2 cellular contexts compared by ENCODE assay signal in the genomic region with DNA sequence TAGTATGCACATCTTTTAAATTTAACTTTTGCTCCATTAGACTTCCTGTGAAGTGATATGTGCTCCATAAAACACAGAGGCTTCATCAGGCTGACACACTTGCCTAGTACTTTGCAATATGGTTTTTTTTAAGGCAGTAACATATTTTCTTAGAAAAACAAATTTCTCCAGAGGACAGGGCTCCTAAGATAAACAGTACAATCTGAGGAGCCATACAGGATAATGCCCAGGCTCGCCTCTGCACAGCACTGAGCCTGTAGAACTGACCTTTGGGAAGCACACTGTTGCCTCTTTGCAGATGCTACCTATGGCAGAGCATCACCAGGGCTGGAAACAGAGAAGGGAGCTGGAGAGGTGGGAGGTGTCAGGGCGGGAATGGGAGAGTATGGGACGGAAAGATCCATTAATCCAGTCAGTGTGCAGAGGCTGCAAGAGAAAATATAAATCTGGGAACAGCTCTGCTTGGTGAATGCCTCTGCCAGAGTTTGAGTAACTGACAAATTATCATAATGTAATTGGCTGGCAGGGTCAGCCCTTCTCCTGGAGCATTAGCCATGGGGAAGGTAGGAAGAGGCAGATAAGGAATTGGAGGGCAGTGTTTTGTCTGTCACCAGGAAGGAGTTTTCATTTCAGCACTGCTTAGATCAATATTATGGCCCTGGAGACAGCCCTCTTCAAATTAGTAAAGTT.
TF ChIP-seq lines count a peak whose summit lies in the region.

No MANE protein-coding gene starts in this region.

TF ChIP-seq in SK-N-SH, 30 proteins besides CTCF, POLR2A, EP300 and RAD21:
- peak; percentile 12 for TF ChIP-seq CHD2 (IDR thresholded peaks at IDR 0.05; ENCODE audit: low read length, partially characterized antibody)
- peak; percentile 60; the same call in 1 of the 2 replicates for TF ChIP-seq FOXJ3 (CRISPR knock-in tag; IDR thresholded peaks at IDR 0.05)
- TF ChIP-seq, protein P1, sequence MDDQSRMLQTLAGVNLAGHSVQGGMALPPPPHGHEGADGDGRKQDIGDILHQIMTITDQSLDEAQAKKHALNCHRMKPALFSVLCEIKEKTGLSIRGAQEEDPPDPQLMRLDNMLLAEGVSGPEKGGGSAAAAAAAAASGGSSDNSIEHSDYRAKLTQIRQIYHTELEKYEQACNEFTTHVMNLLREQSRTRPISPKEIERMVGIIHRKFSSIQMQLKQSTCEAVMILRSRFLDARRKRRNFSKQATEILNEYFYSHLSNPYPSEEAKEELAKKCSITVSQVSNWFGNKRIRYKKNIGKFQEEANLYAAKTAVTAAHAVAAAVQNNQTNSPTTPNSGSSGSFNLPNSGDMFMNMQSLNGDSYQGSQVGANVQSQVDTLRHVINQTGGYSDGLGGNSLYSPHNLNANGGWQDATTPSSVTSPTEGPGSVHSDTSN (IDR thresholded peaks at IDR 0.05): no peak
- TF ChIP-seq RCOR1 (IDR thresholded peaks at IDR 0.05; ENCODE audit: low read length): peak; percentile 62; the same call in 1 of the 2 replicates
- no peak for TF ChIP-seq FOSL2 (IDR thresholded peaks at IDR 0.05; ENCODE audit: borderline replicate concordance, low read depth)
- peak; percentile 81 for TF ChIP-seq GATA2 (CRISPR knock-in tag; IDR thresholded peaks at IDR 0.05)
- no peak for TF ChIP-seq MEF2A (IDR thresholded peaks at IDR 0.05; ENCODE audit: borderline replicate concordance, low read depth)

TF ChIP-seq in SK-N-SH treated with all-trans-retinoic acid at 6 μM for 48 hours, 23 proteins besides CTCF, POLR2A, EP300 and RAD21:
- TF ChIP-seq ARNTL (CRISPR knock-in tag; IDR thresholded peaks at IDR 0.05; ENCODE audit: borderline replicate concordance, low read depth) (no peak), CSDC2 (CRISPR knock-in tag; IDR thresholded peaks at IDR 0.05) (no peak), OSR1 (CRISPR knock-in tag; IDR thresholded peaks at IDR 0.05) (no peak), TOX (CRISPR knock-in tag; IDR thresholded peaks at IDR 0.05; ENCODE audit: borderline replicate concordance) (no peak), ZNF565 (CRISPR knock-in tag; conservative IDR thresholded peaks at IDR 0.05; ENCODE audit: low read depth) (no peak), ZNF8 (CRISPR knock-in tag; IDR thresholded peaks at IDR 0.05) (no peak), ESRRG (CRISPR knock-in tag; IDR thresholded peaks at IDR 0.05) (no peak), ZNF70 (CRISPR knock-in tag; IDR thresholded peaks at IDR 0.05) (no peak), ZFP3 (CRISPR knock-in tag; IDR thresholded peaks at IDR 0.05) (no peak), SNAI2 (CRISPR knock-in tag; IDR thresholded peaks at IDR 0.05) (no peak), GLIS3 (CRISPR knock-in tag; IDR thresholded peaks at IDR 0.05) (no peak), BACH2 (CRISPR knock-in tag; IDR thresholded peaks at IDR 0.05; ENCODE audit: borderline replicate concordance) (no peak), TCF4 (CRISPR knock-in tag; IDR thresholded peaks at IDR 0.05; ENCODE audit: borderline replicate concordance) (no peak), RARB (CRISPR knock-in tag; IDR thresholded peaks at IDR 0.05) (no peak)
- TF ChIP-seq, protein P2, sequence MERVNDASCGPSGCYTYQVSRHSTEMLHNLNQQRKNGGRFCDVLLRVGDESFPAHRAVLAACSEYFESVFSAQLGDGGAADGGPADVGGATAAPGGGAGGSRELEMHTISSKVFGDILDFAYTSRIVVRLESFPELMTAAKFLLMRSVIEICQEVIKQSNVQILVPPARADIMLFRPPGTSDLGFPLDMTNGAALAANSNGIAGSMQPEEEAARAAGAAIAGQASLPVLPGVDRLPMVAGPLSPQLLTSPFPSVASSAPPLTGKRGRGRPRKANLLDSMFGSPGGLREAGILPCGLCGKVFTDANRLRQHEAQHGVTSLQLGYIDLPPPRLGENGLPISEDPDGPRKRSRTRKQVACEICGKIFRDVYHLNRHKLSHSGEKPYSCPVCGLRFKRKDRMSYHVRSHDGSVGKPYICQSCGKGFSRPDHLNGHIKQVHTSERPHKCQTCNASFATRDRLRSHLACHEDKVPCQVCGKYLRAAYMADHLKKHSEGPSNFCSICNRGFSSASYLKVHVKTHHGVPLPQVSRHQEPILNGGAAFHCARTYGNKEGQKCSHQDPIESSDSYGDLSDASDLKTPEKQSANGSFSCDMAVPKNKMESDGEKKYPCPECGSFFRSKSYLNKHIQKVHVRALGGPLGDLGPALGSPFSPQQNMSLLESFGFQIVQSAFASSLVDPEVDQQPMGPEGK (CRISPR knock-in tag; IDR thresholded peaks at IDR 0.05; ENCODE audit: borderline replicate concordance): no peak
- TF ChIP-seq, protein P3, sequence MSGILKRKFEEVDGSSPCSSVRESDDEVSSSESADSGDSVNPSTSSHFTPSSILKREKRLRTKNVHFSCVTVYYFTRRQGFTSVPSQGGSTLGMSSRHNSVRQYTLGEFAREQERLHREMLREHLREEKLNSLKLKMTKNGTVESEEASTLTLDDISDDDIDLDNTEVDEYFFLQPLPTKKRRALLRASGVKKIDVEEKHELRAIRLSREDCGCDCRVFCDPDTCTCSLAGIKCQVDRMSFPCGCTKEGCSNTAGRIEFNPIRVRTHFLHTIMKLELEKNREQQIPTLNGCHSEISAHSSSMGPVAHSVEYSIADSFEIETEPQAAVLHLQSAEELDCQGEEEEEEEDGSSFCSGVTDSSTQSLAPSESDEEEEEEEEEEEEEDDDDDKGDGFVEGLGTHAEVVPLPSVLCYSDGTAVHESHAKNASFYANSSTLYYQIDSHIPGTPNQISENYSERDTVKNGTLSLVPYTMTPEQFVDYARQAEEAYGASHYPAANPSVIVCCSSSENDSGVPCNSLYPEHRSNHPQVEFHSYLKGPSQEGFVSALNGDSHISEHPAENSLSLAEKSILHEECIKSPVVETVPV (CRISPR knock-in tag; IDR thresholded peaks at IDR 0.05): no peak
- TF ChIP-seq, protein P4, sequence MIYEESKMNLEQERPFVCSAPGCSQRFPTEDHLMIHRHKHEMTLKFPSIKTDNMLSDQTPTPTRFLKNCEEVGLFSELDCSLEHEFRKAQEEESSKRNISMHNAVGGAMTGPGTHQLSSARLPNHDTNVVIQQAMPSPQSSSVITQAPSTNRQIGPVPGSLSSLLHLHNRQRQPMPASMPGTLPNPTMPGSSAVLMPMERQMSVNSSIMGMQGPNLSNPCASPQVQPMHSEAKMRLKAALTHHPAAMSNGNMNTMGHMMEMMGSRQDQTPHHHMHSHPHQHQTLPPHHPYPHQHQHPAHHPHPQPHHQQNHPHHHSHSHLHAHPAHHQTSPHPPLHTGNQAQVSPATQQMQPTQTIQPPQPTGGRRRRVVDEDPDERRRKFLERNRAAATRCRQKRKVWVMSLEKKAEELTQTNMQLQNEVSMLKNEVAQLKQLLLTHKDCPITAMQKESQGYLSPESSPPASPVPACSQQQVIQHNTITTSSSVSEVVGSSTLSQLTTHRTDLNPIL (CRISPR knock-in tag; IDR thresholded peaks at IDR 0.05; ENCODE audit: low read depth): no peak
- TF ChIP-seq, protein P5, sequence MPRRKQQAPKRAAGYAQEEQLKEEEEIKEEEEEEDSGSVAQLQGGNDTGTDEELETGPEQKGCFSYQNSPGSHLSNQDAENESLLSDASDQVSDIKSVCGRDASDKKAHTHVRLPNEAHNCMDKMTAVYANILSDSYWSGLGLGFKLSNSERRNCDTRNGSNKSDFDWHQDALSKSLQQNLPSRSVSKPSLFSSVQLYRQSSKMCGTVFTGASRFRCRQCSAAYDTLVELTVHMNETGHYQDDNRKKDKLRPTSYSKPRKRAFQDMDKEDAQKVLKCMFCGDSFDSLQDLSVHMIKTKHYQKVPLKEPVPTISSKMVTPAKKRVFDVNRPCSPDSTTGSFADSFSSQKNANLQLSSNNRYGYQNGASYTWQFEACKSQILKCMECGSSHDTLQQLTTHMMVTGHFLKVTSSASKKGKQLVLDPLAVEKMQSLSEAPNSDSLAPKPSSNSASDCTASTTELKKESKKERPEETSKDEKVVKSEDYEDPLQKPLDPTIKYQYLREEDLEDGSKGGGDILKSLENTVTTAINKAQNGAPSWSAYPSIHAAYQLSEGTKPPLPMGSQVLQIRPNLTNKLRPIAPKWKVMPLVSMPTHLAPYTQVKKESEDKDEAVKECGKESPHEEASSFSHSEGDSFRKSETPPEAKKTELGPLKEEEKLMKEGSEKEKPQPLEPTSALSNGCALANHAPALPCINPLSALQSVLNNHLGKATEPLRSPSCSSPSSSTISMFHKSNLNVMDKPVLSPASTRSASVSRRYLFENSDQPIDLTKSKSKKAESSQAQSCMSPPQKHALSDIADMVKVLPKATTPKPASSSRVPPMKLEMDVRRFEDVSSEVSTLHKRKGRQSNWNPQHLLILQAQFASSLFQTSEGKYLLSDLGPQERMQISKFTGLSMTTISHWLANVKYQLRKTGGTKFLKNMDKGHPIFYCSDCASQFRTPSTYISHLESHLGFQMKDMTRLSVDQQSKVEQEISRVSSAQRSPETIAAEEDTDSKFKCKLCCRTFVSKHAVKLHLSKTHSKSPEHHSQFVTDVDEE (CRISPR knock-in tag; IDR thresholded peaks at IDR 0.05): no peak
- TF ChIP-seq, protein P6, sequence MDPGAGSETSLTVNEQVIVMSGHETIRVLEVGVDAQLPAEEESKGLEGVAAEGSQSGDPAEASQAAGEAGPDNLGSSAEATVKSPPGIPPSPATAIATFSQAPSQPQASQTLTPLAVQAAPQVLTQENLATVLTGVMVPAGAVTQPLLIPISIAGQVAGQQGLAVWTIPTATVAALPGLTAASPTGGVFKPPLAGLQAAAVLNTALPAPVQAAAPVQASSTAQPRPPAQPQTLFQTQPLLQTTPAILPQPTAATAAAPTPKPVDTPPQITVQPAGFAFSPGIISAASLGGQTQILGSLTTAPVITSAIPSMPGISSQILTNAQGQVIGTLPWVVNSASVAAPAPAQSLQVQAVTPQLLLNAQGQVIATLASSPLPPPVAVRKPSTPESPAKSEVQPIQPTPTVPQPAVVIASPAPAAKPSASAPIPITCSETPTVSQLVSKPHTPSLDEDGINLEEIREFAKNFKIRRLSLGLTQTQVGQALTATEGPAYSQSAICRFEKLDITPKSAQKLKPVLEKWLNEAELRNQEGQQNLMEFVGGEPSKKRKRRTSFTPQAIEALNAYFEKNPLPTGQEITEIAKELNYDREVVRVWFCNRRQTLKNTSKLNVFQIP (CRISPR knock-in tag; IDR thresholded peaks at IDR 0.05; ENCODE audit: borderline replicate concordance, low read depth): no peak
